ENCODE assay signal across 26 cellular contexts in genomic region chr2:159380676-159381239, GRCh38.
"Had no signal": no experiment of that assay in that cellular context is flagged by ENCODE, and none has a peak within 500 bp of the region (broad histone marks: within the 10 kb centered on the region; RNA-seq: fewer than 3 reads in every experiment).

No MANE protein-coding gene starts in this region.

- H3K27ac Mint-ChIP-seq: activated CD4-positive, alpha-beta memory T cell treated with anti-CD3 and anti-CD28 coated beads for 36 hours; activated CD4-positive, alpha-beta T cell treated with anti-CD3 and anti-CD28 coated beads, Interleukin-2, amount 10 ng/mL, durations not matched to agents 7 days and 5 days; activated naive CD4-positive, alpha-beta T cell treated with anti-CD3 and anti-CD28 coated beads for 36 hours; activated naive CD8-positive, alpha-beta T cell; activated T-helper 17 cell treated with anti-CD3 and anti-CD28 coated beads, Interleukin-2, amount 50 U/mL, for 72 hours; brain had no signal

- H3K9me2 ChIP-seq: SK-N-SH had no signal

- DNase-seq: activated CD4-positive, alpha-beta memory T cell treated with anti-CD3 and anti-CD28 coated beads for 36 hours; activated CD4-positive, alpha-beta T cell treated with anti-CD3 and anti-CD28 coated beads, Interleukin-2, amount 10 ng/mL, durations not matched to agents 7 days and 5 days; activated CD4-positive, CD25-positive, alpha-beta regulatory T cell; activated CD8-positive, alpha-beta memory T cell treated with anti-CD3 and anti-CD28 coated beads for 24 hours; activated gamma-delta T cell; activated naive CD4-positive, alpha-beta T cell treated with anti-CD3 and anti-CD28 coated beads for 36 hours; activated T-cell treated with anti-CD3 and anti-CD28 coated beads, Interleukin-2, amount 50 U/mL, for 4 hours; amygdala; Karpas-422; NCI-H1048; NCI-H1930; NCI-H2107; NCI-H2171 treated with DMSO at 0.1 percent for 48 hours; NCI-H510A treated with DMSO at 0.1 percent for 48 hours; NCI-H69; Peyer's patch; Right ventricle myocardium superior; SJCRH30; SK-N-SH; T-helper 1 cell had no signal

- ATAC-seq: activated T-cell treated with anti-CD3 and anti-CD28 coated beads, Interleukin-2, amount 50 U/mL, for 4 hours; activated T-helper 17 cell treated with anti-CD3 and anti-CD28 coated beads, Interleukin-2, amount 50 U/mL, for 72 hours had no signal

- H3K4me1 ChIP-seq: Peyer's patch, SJCRH30 had no signal

- H3K9me3 ChIP-seq: Peyer's patch, SJCRH30, SK-N-SH had no signal

- H3K27ac ChIP-seq: RWPE1, SJCRH30, VCaP had no signal

- H3K27me3 Mint-ChIP-seq: activated CD4-positive, alpha-beta memory T cell treated with anti-CD3 and anti-CD28 coated beads for 36 hours; activated CD4-positive, alpha-beta T cell treated with anti-CD3 and anti-CD28 coated beads, Interleukin-2, amount 10 ng/mL, durations not matched to agents 7 days and 5 days; activated naive CD8-positive, alpha-beta T cell; activated T-helper 17 cell treated with anti-CD3 and anti-CD28 coated beads, Interleukin-2, amount 50 U/mL, for 72 hours; brain; central memory CD8-positive, alpha-beta T cell had no signal

- H3K27me3 ChIP-seq: Peyer's patch, SJCRH30 had no signal

- H3K4me2 ChIP-seq: SK-N-SH had no signal

- H3K4me1 Mint-ChIP-seq: activated CD4-positive, alpha-beta T cell treated with anti-CD3 and anti-CD28 coated beads, Interleukin-2, amount 10 ng/mL, durations not matched to agents 7 days and 5 days; activated T-helper 17 cell treated with anti-CD3 and anti-CD28 coated beads, Interleukin-2, amount 50 U/mL, for 72 hours; brain; central memory CD8-positive, alpha-beta T cell had no signal

- H3K4me3 Mint-ChIP-seq: activated CD4-positive, alpha-beta memory T cell treated with anti-CD3 and anti-CD28 coated beads for 36 hours; activated CD4-positive, alpha-beta T cell treated with anti-CD3 and anti-CD28 coated beads, Interleukin-2, amount 10 ng/mL, durations not matched to agents 7 days and 5 days; activated naive CD4-positive, alpha-beta T cell treated with anti-CD3 and anti-CD28 coated beads for 36 hours; activated naive CD8-positive, alpha-beta T cell; activated T-cell treated with anti-CD3 and anti-CD28 coated beads, Interleukin-2, amount 50 U/mL, for 4 hours; activated T-helper 17 cell treated with anti-CD3 and anti-CD28 coated beads, Interleukin-2, amount 50 U/mL, for 72 hours; brain; central memory CD8-positive, alpha-beta T cell had no signal

- H3K4me3 ChIP-seq: Peyer's patch, SJCRH30 had no signal

- H3K9ac ChIP-seq: SK-N-SH had no signal

- H3K9me3 Mint-ChIP-seq: activated CD4-positive, alpha-beta memory T cell treated with anti-CD3 and anti-CD28 coated beads for 36 hours; activated CD4-positive, alpha-beta T cell treated with anti-CD3 and anti-CD28 coated beads, Interleukin-2, amount 10 ng/mL, durations not matched to agents 7 days and 5 days; activated naive CD4-positive, alpha-beta T cell treated with anti-CD3 and anti-CD28 coated beads for 36 hours; activated T-cell treated with anti-CD3 and anti-CD28 coated beads, Interleukin-2, amount 50 U/mL, for 4 hours; activated T-helper 17 cell treated with anti-CD3 and anti-CD28 coated beads, Interleukin-2, amount 50 U/mL, for 72 hours; brain; central memory CD8-positive, alpha-beta T cell had no signal
